In the genomic region with DNA sequence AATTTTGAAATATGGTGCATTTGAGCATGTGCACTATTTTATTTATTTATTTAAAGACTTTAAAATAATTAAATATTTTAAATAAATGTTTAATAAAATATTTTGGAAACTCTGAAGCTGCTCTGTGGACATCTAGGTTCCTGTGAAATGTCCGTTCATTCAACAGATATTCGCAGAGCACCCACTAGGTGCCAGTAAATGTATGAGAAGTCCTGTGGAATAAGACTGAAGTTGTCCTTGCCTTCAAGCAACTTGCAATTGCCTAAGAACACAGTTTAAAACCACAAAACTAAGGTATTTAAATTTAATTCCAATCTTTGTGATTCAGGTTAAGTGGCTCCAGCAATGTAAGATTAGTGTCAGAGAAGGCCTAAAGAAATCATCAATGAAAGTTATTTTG, we compare ENCODE assay signal across 1 cellular context.
TF ChIP-seq lines count a peak whose summit lies in the region.

No MANE protein-coding gene starts in this region.

TF ChIP-seq in H1, 55 proteins besides CTCF, POLR2A, EP300 and RAD21 (continued from another document):
- TF ChIP-seq SP2 (IDR thresholded peaks at IDR 0.05; ENCODE audit: low read length): no peak
- TF ChIP-seq CEBPB (IDR thresholded peaks at IDR 0.05; ENCODE audit: low read depth, low read length): no peak
- no peak for TF ChIP-seq BCL11A (IDR thresholded peaks at IDR 0.05; ENCODE audit: low read depth in 2 of 2, low read length in 2 of 2)
- no peak for TF ChIP-seq CTBP2 (IDR thresholded peaks at IDR 0.05; ENCODE audit: borderline replicate concordance, insufficient read depth, insufficient read length, low read length)
TF ChIP-seq in H1: peak in this region for 0.
